In genomic region chr14:92520102-92520651, GRCh38 we compare ENCODE assay signal across 13 cellular contexts. TPM values are rescaled to one million over a fixed set of nuclear protein-coding genes. Genes with fewer than 3 reads are reported as not detected.
DNase-seq lines count a peak whose midpoint lies in the region; ATAC-seq and TF ChIP-seq lines count a peak whose summit lies in the region.
"Had no signal": no experiment of that assay in that cellular context is flagged by ENCODE, and none has a peak within 500 bp of the region (broad histone marks: within the 10 kb centered on the region; RNA-seq: fewer than 3 reads in every experiment).

No MANE protein-coding gene starts in this region.

- H3K27me3 ChIP-seq in sigmoid colon: no peaks in the 10 kb centered on the region
- H3K27me3 ChIP-seq: heart right ventricle had no signal

- no peaks in the 10 kb centered on the region for H3K36me3 ChIP-seq in sigmoid colon
- H3K36me3 ChIP-seq: heart right ventricle, thoracic aorta had no signal

- H3K9me3 Mint-ChIP-seq in activated naive CD8-positive, alpha-beta T cell treated with anti-CD3 and anti-CD28 coated beads, Interleukin-2, amount 50 U/mL, for 24 hours: peaks cover 10% of the 10 kb centered on the region
- H3K9me3 Mint-ChIP-seq: activated naive CD4-positive, alpha-beta T cell treated with anti-CD3 and anti-CD28 coated beads, Interleukin-2, amount 50 U/mL, for 24 hours had no signal

- no peak for TF ChIP-seq CTCF in sigmoid colon (IDR thresholded peaks at IDR 0.05)

- no peaks in the 10 kb centered on the region for H3K9me3 ChIP-seq in sigmoid colon
- H3K9me3 ChIP-seq: heart right ventricle, thoracic aorta had no signal

- ATAC-seq in GM19035 (IDR thresholded peaks at IDR 0.05; ENCODE audit: unreplicated experiment): peak; percentile 58
- peak; percentile 52 for ATAC-seq in HG03342 (IDR thresholded peaks at IDR 0.05; ENCODE audit: unreplicated experiment)
- peak; percentile 9 for ATAC-seq in activated naive CD8-positive, alpha-beta T cell treated with anti-CD3 and anti-CD28 coated beads, Interleukin-2, amount 50 U/mL, for 24 hours
- no peak for ATAC-seq in GM19395 (IDR thresholded peaks at IDR 0.05; ENCODE audit: unreplicated experiment)
- ATAC-seq in HG03439 (IDR thresholded peaks at IDR 0.05; ENCODE audit: unreplicated experiment): no peak

- H3K27me3 Mint-ChIP-seq in activated naive CD8-positive, alpha-beta T cell treated with anti-CD3 and anti-CD28 coated beads, Interleukin-2, amount 50 U/mL, for 24 hours: no peaks in the 10 kb centered on the region
- H3K27me3 Mint-ChIP-seq: activated naive CD4-positive, alpha-beta T cell treated with anti-CD3 and anti-CD28 coated beads, Interleukin-2, amount 50 U/mL, for 24 hours had no signal

- peak overlapping the region in 3 of 4 donors; percentile 24 to 99 (median 96) for H3K27ac ChIP-seq in sigmoid colon
- H3K27ac ChIP-seq: thoracic aorta had no signal

- H3K4me3 Mint-ChIP-seq in activated naive CD8-positive, alpha-beta T cell treated with anti-CD3 and anti-CD28 coated beads, Interleukin-2, amount 50 U/mL, for 24 hours: no peak overlapping the region
- H3K4me3 Mint-ChIP-seq: activated naive CD4-positive, alpha-beta T cell treated with anti-CD3 and anti-CD28 coated beads, Interleukin-2, amount 50 U/mL, for 24 hours had no signal

- 78 to 90% methylated on average over 11 of the region's 11 CpGs for WGBS in sigmoid colon, 2 donors

- H3K4me1 Mint-ChIP-seq in activated naive CD8-positive, alpha-beta T cell treated with anti-CD3 and anti-CD28 coated beads, Interleukin-2, amount 50 U/mL, for 24 hours: peaks cover 89% of the 10 kb centered on the region

- H3K4me3 ChIP-seq in sigmoid colon: no peak overlapping the region
- H3K4me3 ChIP-seq: heart right ventricle, thoracic aorta had no signal

- peak overlapping the region; percentile 14 for H3K27ac Mint-ChIP-seq in activated naive CD8-positive, alpha-beta T cell treated with anti-CD3 and anti-CD28 coated beads, Interleukin-2, amount 50 U/mL, for 24 hours
- H3K27ac Mint-ChIP-seq: activated naive CD4-positive, alpha-beta T cell treated with anti-CD3 and anti-CD28 coated beads, Interleukin-2, amount 50 U/mL, for 24 hours had no signal

- DNase-seq in activated naive CD8-positive, alpha-beta T cell treated with anti-CD3 and anti-CD28 coated beads, Interleukin-2, amount 50 U/mL, for 24 hours: no peak
- peak; percentile 43 for DNase-seq in sigmoid colon
- DNase-seq in stimulated activated CD8-positive, alpha-beta memory T cell treated with anti-CD3 and anti-CD28 coated beads, Interleukin-4, amount 100 ng/mL, for 48 hours: no peak
- DNase-seq: activated CD4-positive, alpha-beta T cell treated with anti-CD3 and anti-CD28 coated beads, Interleukin-2, amount 50 U/mL, for 1 hour; COR-L47; heart right ventricle; NCI-H2171 had no signal

- intact Hi-C loops in sigmoid colon (cut with DNase I): no loop called here

- TF ChIP-seq POLR2A in sigmoid colon (IDR thresholded peaks at IDR 0.05): no peak

- peaks cover 0 to 76% (median 50%) of the 10 kb centered on the region in 4 donors for H3K4me1 ChIP-seq in sigmoid colon

- TF ChIP-seq EP300 in sigmoid colon (IDR thresholded peaks at IDR 0.05): no peak

- peaks cover 25% of the 10 kb centered on the region for H3K36me3 Mint-ChIP-seq in activated naive CD8-positive, alpha-beta T cell treated with anti-CD3 and anti-CD28 coated beads, Interleukin-2, amount 50 U/mL, for 24 hours (ENCODE audit: low read depth)

RNA-seq across cellular contexts. Expression of gene RIN3, which starts 6.6 kb away (rescaled TPM):
- 10 to 100 TPM; 12.7 to 31.8 (median 23.0) TPM for total RNA-seq in sigmoid colon
- 10 to 100 TPM in 1 of 3 donors, 1 to 10 TPM in 2; 6.0 to 19.2 (median 7.4) TPM for polyA plus RNA-seq in sigmoid colon

Comparison
In these comparisons a context has a peak if more than half of its experiments do, and no peak if none do; other contexts are left out.
1. ATAC-seq: peak in GM19035 (single experiment), HG03342 (single experiment) and activated naive CD8-positive, alpha-beta T cell treated with anti-CD3 and anti-CD28 coated beads, Interleukin-2, amount 50 U/mL, for 24 hours (single experiment); none in GM19395 (single experiment) and HG03439 (single experiment).